1 cellular context compared by ENCODE assay signal in the genomic region with DNA sequence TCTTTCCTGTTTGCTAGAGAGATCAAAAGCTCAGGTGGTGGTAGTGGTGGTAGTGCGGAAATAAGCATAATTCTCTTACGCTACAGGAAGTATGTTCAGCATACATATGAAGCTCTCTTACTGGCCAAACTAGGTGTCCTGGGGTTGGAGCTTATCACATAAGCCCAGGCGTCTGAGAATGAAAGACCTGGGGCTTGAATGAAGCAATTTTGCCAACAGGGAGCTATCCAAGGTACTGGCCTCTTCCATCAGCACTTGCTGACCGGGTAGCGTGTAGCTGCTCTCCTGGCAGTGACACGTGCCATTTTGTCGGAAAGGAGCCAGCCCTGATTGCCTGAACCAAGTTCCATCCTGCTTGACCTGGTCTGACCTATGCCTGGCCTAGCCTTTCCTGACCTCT.
TF ChIP-seq lines count a peak whose summit lies in the region.

No MANE protein-coding gene starts in this region.

TF ChIP-seq in HepG2, 621 proteins besides CTCF, POLR2A, EP300 and RAD21 (continued from another document and continues in another):
- TF ChIP-seq, protein P1, sequence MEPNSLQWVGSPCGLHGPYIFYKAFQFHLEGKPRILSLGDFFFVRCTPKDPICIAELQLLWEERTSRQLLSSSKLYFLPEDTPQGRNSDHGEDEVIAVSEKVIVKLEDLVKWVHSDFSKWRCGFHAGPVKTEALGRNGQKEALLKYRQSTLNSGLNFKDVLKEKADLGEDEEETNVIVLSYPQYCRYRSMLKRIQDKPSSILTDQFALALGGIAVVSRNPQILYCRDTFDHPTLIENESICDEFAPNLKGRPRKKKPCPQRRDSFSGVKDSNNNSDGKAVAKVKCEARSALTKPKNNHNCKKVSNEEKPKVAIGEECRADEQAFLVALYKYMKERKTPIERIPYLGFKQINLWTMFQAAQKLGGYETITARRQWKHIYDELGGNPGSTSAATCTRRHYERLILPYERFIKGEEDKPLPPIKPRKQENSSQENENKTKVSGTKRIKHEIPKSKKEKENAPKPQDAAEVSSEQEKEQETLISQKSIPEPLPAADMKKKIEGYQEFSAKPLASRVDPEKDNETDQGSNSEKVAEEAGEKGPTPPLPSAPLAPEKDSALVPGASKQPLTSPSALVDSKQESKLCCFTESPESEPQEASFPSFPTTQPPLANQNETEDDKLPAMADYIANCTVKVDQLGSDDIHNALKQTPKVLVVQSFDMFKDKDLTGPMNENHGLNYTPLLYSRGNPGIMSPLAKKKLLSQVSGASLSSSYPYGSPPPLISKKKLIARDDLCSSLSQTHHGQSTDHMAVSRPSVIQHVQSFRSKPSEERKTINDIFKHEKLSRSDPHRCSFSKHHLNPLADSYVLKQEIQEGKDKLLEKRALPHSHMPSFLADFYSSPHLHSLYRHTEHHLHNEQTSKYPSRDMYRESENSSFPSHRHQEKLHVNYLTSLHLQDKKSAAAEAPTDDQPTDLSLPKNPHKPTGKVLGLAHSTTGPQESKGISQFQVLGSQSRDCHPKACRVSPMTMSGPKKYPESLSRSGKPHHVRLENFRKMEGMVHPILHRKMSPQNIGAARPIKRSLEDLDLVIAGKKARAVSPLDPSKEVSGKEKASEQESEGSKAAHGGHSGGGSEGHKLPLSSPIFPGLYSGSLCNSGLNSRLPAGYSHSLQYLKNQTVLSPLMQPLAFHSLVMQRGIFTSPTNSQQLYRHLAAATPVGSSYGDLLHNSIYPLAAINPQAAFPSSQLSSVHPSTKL (CRISPR knock-in tag; IDR thresholded peaks at IDR 0.05), result peak; percentile 52
- TF ChIP-seq ASH2L (IDR thresholded peaks at IDR 0.05; ENCODE audit: insufficient read length, low read depth, low read length) (no peak), MIER2 (CRISPR knock-in tag; IDR thresholded peaks at IDR 0.05) (peak; percentile 99), HBP1 (CRISPR knock-in tag; IDR thresholded peaks at IDR 0.05; ENCODE audit: low read depth) (0 out of 2 replicates have a peak, but pooled peaks have one; percentile 72), EHMT2 (IDR thresholded peaks at IDR 0.05; ENCODE audit: borderline replicate concordance, low read depth, low read length) (peak; percentile 96), PAF1 (CRISPR knock-in tag; IDR thresholded peaks at IDR 0.05) (no peak), ZNF644 (CRISPR knock-in tag; IDR thresholded peaks at IDR 0.05; ENCODE audit: low read depth) (0 out of 2 replicates have a peak, but pooled peaks have one; percentile 33), TEF (CRISPR knock-in tag; IDR thresholded peaks at IDR 0.05) (peak; percentile 48; the same call in 1 of the 2 replicates), ZNF407 (CRISPR knock-in tag; IDR thresholded peaks at IDR 0.05; ENCODE audit: not compliant biosample characterization) (no peak), SNAI1 (CRISPR knock-in tag; IDR thresholded peaks at IDR 0.05; ENCODE audit: borderline replicate concordance) (no peak), ZBTB25 (CRISPR knock-in tag; IDR thresholded peaks at IDR 0.05) (0 out of 2 replicates have a peak, but pooled peaks have one; percentile 39), ZNF232 (CRISPR knock-in tag; IDR thresholded peaks at IDR 0.05; ENCODE audit: borderline replicate concordance) (peak; percentile 85; the same call in 1 of the 2 replicates), RXRB (CRISPR knock-in tag; IDR thresholded peaks at IDR 0.05; ENCODE audit: borderline replicate concordance) (0 out of 2 replicates have a peak, but pooled peaks have one; percentile 47), ZNF766 (CRISPR knock-in tag; IDR thresholded peaks at IDR 0.05; ENCODE audit: borderline replicate concordance) (peak; percentile 67; the same call in 1 of the 2 replicates), ZSCAN20 (CRISPR knock-in tag; IDR thresholded peaks at IDR 0.05; ENCODE audit: borderline replicate concordance) (no peak), BORCS8-MEF2B (CRISPR knock-in tag; IDR thresholded peaks at IDR 0.05) (0 out of 2 replicates have a peak, but pooled peaks have one; percentile 54), ZNF557 (CRISPR knock-in tag; IDR thresholded peaks at IDR 0.05) (0 out of 2 replicates have a peak, but pooled peaks have one; percentile 67), NFATC3 (CRISPR knock-in tag; IDR thresholded peaks at IDR 0.05) (no peak), ZNF703 (CRISPR knock-in tag; IDR thresholded peaks at IDR 0.05; ENCODE audit: borderline replicate concordance) (no peak), NR0B2 (CRISPR knock-in tag; IDR thresholded peaks at IDR 0.05) (no peak)
- TF ChIP-seq, protein P2, sequence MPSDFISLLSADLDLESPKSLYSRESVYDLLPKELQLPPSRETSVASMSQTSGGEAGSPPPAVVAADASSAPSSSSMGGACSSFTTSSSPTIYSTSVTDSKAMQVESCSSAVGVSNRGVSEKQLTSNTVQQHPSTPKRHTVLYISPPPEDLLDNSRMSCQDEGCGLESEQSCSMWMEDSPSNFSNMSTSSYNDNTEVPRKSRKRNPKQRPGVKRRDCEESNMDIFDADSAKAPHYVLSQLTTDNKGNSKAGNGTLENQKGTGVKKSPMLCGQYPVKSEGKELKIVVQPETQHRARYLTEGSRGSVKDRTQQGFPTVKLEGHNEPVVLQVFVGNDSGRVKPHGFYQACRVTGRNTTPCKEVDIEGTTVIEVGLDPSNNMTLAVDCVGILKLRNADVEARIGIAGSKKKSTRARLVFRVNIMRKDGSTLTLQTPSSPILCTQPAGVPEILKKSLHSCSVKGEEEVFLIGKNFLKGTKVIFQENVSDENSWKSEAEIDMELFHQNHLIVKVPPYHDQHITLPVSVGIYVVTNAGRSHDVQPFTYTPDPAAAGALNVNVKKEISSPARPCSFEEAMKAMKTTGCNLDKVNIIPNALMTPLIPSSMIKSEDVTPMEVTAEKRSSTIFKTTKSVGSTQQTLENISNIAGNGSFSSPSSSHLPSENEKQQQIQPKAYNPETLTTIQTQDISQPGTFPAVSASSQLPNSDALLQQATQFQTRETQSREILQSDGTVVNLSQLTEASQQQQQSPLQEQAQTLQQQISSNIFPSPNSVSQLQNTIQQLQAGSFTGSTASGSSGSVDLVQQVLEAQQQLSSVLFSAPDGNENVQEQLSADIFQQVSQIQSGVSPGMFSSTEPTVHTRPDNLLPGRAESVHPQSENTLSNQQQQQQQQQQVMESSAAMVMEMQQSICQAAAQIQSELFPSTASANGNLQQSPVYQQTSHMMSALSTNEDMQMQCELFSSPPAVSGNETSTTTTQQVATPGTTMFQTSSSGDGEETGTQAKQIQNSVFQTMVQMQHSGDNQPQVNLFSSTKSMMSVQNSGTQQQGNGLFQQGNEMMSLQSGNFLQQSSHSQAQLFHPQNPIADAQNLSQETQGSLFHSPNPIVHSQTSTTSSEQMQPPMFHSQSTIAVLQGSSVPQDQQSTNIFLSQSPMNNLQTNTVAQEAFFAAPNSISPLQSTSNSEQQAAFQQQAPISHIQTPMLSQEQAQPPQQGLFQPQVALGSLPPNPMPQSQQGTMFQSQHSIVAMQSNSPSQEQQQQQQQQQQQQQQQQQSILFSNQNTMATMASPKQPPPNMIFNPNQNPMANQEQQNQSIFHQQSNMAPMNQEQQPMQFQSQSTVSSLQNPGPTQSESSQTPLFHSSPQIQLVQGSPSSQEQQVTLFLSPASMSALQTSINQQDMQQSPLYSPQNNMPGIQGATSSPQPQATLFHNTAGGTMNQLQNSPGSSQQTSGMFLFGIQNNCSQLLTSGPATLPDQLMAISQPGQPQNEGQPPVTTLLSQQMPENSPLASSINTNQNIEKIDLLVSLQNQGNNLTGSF (CRISPR knock-in tag; IDR thresholded peaks at IDR 0.05), result 0 out of 2 replicates have a peak, but pooled peaks have one; percentile 40
- TF ChIP-seq, protein P3, sequence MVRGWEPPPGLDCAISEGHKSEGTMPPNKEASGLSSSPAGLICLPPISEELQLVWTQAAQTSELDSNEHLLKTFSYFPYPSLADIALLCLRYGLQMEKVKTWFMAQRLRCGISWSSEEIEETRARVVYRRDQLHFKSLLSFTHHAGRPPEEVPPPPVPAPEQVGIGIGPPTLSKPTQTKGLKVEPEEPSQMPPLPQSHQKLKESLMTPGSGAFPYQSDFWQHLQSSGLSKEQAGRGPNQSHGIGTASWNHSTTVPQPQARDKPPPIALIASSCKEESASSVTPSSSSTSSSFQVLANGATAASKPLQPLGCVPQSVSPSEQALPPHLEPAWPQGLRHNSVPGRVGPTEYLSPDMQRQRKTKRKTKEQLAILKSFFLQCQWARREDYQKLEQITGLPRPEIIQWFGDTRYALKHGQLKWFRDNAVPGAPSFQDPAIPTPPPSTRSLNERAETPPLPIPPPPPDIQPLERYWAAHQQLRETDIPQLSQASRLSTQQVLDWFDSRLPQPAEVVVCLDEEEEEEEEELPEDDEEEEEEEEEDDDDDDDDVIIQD (CRISPR knock-in tag; IDR thresholded peaks at IDR 0.05; ENCODE audit: low read depth), result no peak
